ENCODE assay signal across 8 cellular contexts in genomic region chr2:24919977-24920812, GRCh38. TPM values are rescaled to one million over a fixed set of nuclear protein-coding genes. Genes with fewer than 3 reads are reported as not detected.
DNase-seq lines count a peak whose midpoint lies in the region; ATAC-seq and TF ChIP-seq lines count a peak whose summit lies in the region.

Gene ADCY3 (minus strand): TSS chr2:24920237. CDS start chr2:24918987, 1,250 bp downstream.

- H3K79me2 ChIP-seq in GM23248 (ENCODE audit: insufficient read depth), result peaks cover 22% of the 10 kb centered on the region

- ATAC-seq in right lobe of liver, result peak; percentile 68 to 75 (median 71)

- no peak within 1 kb of the TSS for H3K27ac ChIP-seq in GM23248
- no peak within 1 kb of the TSS for H3K27ac ChIP-seq in right lobe of liver

- H3K27me3 ChIP-seq in GM23248 (replicated peaks; ENCODE audit: insufficient read depth) (no peaks in the 10 kb centered on the region), right lobe of liver (no peaks in the 10 kb centered on the region)

- H3K4me1 ChIP-seq in GM23248 (ENCODE audit: insufficient read depth), result peaks cover 6% of the 10 kb centered on the region; the same call in 1 of the 2 replicates
- H3K4me1 ChIP-seq in right lobe of liver, result no peaks in the 10 kb centered on the region

- WGBS in GM23248 (ENCODE audit: low coverage in 1 of 2, low lambda C conversion rate in 2 of 2, missing lambda C conversion rate in 2 of 2), 2 experiments, result 1 to 5% methylated on average over 14 to 79 of the region's 125 CpGs
- 0% methylated on average over 1 of the region's 125 CpGs for WGBS in right lobe of liver (ENCODE audit: insufficient coverage, low coverage, low lambda C conversion rate, missing lambda C conversion rate)

- H2AFZ ChIP-seq in GM23248, result peak within 1 kb of the TSS; percentile 94

- H3K9me2 ChIP-seq in GM23248 (ENCODE audit: insufficient read depth), result no peaks in the 10 kb centered on the region

- TF ChIP-seq POLR2A in GM10847 (IDR thresholded peaks at IDR 0.05; ENCODE audit: extremely low read depth, insufficient read length) (peak; percentile 29), right lobe of liver (IDR thresholded peaks at IDR 0.05) (no peak)

- H3K4me2 ChIP-seq in GM23248 (ENCODE audit: unreplicated experiment), result peak within 1 kb of the TSS; percentile 82

- H4K20me1 ChIP-seq in GM23248 (ENCODE audit: insufficient read depth), result no peaks in the 10 kb centered on the region

- in situ Hi-C loops in GM23248 (cut with MboI), result no loop called here

- H3K36me3 ChIP-seq in GM23248 (ENCODE audit: low read depth) (no peaks in the 10 kb centered on the region), right lobe of liver (no peaks in the 10 kb centered on the region)

- no peaks in the 10 kb centered on the region for H3K9me3 ChIP-seq in GM23248 (ENCODE audit: low read depth)
- no peaks in the 10 kb centered on the region for H3K9me3 ChIP-seq in right lobe of liver

- peak within 1 kb of the TSS; percentile 84 for H3K9ac ChIP-seq in GM23248

- no peak for TF ChIP-seq CTCF in right lobe of liver (IDR thresholded peaks at IDR 0.05)

- DNase-seq in GM23248, result peak; percentile 78
- peak; percentile 33 for DNase-seq in M059J (ENCODE audit: low read depth)
- DNase-seq in activated CD4-positive, alpha-beta T cell treated with anti-CD3 and anti-CD28 coated beads, Interleukin-2, amount 50 U/mL, for 1 hour, result peak; percentile 43
- peak; percentile 47 for DNase-seq in dermis blood vessel endothelial cell
- peak in 1 of 3 donors; percentile 48 for DNase-seq in right lobe of liver
- DNase-seq in stimulated activated CD4-positive, alpha-beta T cell treated with anti-CD3 and anti-CD28 coated beads, TNF-alpha, amount 100 ng/mL, for 24 hours (ENCODE audit: low read depth in 3 of 3), result peak; percentile 28 to 69 (median 35)
- DNase-seq in NCI-H2107 treated with DMSO at 0.1 percent for 48 hours (lab: John Stamatoyannopoulos, UW; ENCODE audit: unreplicated experiment), result no peak

- H3K4me3 ChIP-seq in GM23248 (peak within 1 kb of the TSS; percentile 80), right lobe of liver (peak within 1 kb of the TSS; percentile 40 to 53 (median 48))

- H3F3A ChIP-seq in GM23248 (ENCODE audit: insufficient read depth), result 0 out of 2 replicates have a peak, but pooled peaks cover 5% of the 10 kb centered on the region

- intact Hi-C loops in right lobe of liver (cut with DNase I), result no loop called here

RNA-seq across cellular contexts. Expression of gene ADCY3, which starts in this region (rescaled TPM):
- total RNA-seq in GM23248 (2014; rRNA removed; shearing (Covaris generic)), result 42.9 and 47.4 TPM in 2 replicates
- polyA plus RNA-seq in GM23248 (2016; fragmentation: Nextera tagmentation; extraction: Ambion mirVana), result 9.1 and 11.6 TPM in 2 replicates
- total RNA-seq in M059J (2014; rRNA removed; shearing (Covaris generic)), result 18.1 and 22.0 TPM in 2 replicates
- 18.2 and 33.4 TPM in 2 replicates for total RNA-seq in dermis blood vessel endothelial cell
- 1 to 10 TPM; 2.2 to 7.0 (median 5.6) TPM for total RNA-seq in right lobe of liver
